In genomic region chr14:20680843-20681347, GRCh38 we compare ENCODE assay signal across 8 cellular contexts. TPM values are rescaled to one million over a fixed set of nuclear protein-coding genes. Genes with fewer than 3 reads are reported as not detected.
DNase-seq lines count a peak whose midpoint lies in the region; ATAC-seq and TF ChIP-seq lines count a peak whose summit lies in the region.

No MANE protein-coding gene starts in this region.

- H3K9me3 ChIP-seq in HUES6 (ENCODE audit: control insufficient read depth, insufficient read depth, low read depth, low read length) (no peaks in the 10 kb centered on the region), sigmoid colon (no peaks in the 10 kb centered on the region)

- TF ChIP-seq EP300 in sigmoid colon (IDR thresholded peaks at IDR 0.05): no peak

- no peak for TF ChIP-seq CTCF in 22Rv1 (IDR thresholded peaks at IDR 0.05)
- TF ChIP-seq CTCF in epithelial cell of proximal tubule (conservative IDR thresholded peaks at IDR 0.05; ENCODE audit: low read depth, low read length): no peak
- TF ChIP-seq CTCF in sigmoid colon (IDR thresholded peaks at IDR 0.05): no peak

- H3K36me3 ChIP-seq in HUES6 (ENCODE audit: control insufficient read depth, insufficient read depth, low read length) (no peaks in the 10 kb centered on the region), sigmoid colon (no peaks in the 10 kb centered on the region)

- H3K4me3 ChIP-seq in HUES6 (ENCODE audit: low read depth, low read length) (peak overlapping the region; percentile 96), epithelial cell of proximal tubule (ENCODE audit: low read depth, low read length) (peak overlapping the region; percentile 87), sigmoid colon (peak overlapping the region; percentile 77 to 93 (median 80))

- H3K4me1 ChIP-seq in HUES6 (ENCODE audit: control insufficient read depth, insufficient read depth, low read length) (peaks cover 19% of the 10 kb centered on the region), sigmoid colon (peaks cover 4 to 25% (median 20%) of the 10 kb centered on the region in 4 donors)

- 3 to 10% methylated on average over 7 of the region's 7 CpGs for WGBS in sigmoid colon, 2 donors

- H3K27ac ChIP-seq in 22Rv1: peak overlapping the region; percentile 100
- no peak overlapping the region for H3K27ac ChIP-seq in HUES6 (ENCODE audit: low read depth, low read length)
- peak overlapping the region; percentile 99 to 100 (median 99) for H3K27ac ChIP-seq in sigmoid colon

- H3K9ac ChIP-seq in HUES6 (ENCODE audit: low read length): peak overlapping the region; percentile 71

- H3K27me3 ChIP-seq in HUES6 (ENCODE audit: control insufficient read depth, insufficient read depth, low read length): no peaks in the 10 kb centered on the region
- no peaks in the 10 kb centered on the region for H3K27me3 ChIP-seq in sigmoid colon

- TF ChIP-seq POLR2A in sigmoid colon (IDR thresholded peaks at IDR 0.05): no peak

- intact Hi-C loops in sigmoid colon (cut with DNase I): loop anchor here (2.0 to 10.0 kb wide), 5 partner anchors 48 to 794 kb away; partner anchors contain the start of genes PARP2, RAB2B, TOX4 and ZNF219

- DNase-seq in epithelial cell of proximal tubule (ENCODE audit: low read depth) (no peak), sigmoid colon (no peak), RKO (ENCODE audit: low spot score) (no peak)

- ATAC-seq in GM18511 (IDR thresholded peaks at IDR 0.05; ENCODE audit: unreplicated experiment) (peak; percentile 32), HG02970 (IDR thresholded peaks at IDR 0.05; ENCODE audit: low FRiP score, unreplicated experiment) (no peak), GM19328 (IDR thresholded peaks at IDR 0.05; ENCODE audit: unreplicated experiment) (no peak)

RNA-seq across cellular contexts. Expression of gene RNASE4, which starts 3.5 kb away (rescaled TPM):
- total RNA-seq in epithelial cell of proximal tubule (5.3 and 7.6 TPM in 2 replicates), sigmoid colon (100 to 1,000 TPM in 1 of 4 donors, 10 to 100 TPM in 3; 44.0 to 138 (median 65.5) TPM)
- polyA plus RNA-seq in sigmoid colon: 10 to 100 TPM; 11.4 to 46.3 (median 15.5) TPM

RNA-seq across cellular contexts. Expression of gene ANG, which starts 7.7 kb away (rescaled TPM):
- total RNA-seq in epithelial cell of proximal tubule: 1.3 and 4.8 TPM in 2 replicates
- total RNA-seq in sigmoid colon: 10 to 100 TPM; 13.3 to 44.4 (median 19.0) TPM
- 10 to 100 TPM; 15.5 to 28.3 (median 22.2) TPM for polyA plus RNA-seq in sigmoid colon

RNA-seq across cellular contexts. Expression of gene OR6S1, which starts 39.4 kb away (rescaled TPM):
- total RNA-seq in epithelial cell of proximal tubule: not detected in 2 replicates
- total RNA-seq in sigmoid colon: not detected
- polyA plus RNA-seq in sigmoid colon: not detected
